ENCODE assay signal across 2 cellular contexts in genomic region chr1:14756617-14757259, GRCh38.
TF ChIP-seq lines count a peak whose summit lies in the region.

No MANE protein-coding gene starts in this region.

TF ChIP-seq in IMR-90, 13 proteins besides CTCF, POLR2A, EP300 and RAD21:
- no peak for TF ChIP-seq MXI1 (IDR thresholded peaks at IDR 0.05; ENCODE audit: borderline replicate concordance, low read depth, low read length)
- TF ChIP-seq CEBPB (IDR thresholded peaks at IDR 0.05; ENCODE audit: low read depth, low read length): 0 out of 2 replicates have a peak, but pooled peaks have one; percentile 17
- TF ChIP-seq ELK1 (IDR thresholded peaks at IDR 0.05; ENCODE audit: borderline replicate concordance, low read depth, low read length): no peak
- TF ChIP-seq NFE2L2 (IDR thresholded peaks at IDR 0.05; ENCODE audit: low read depth, low read length): no peak

TF ChIP-seq in K562, 482 proteins besides CTCF, POLR2A, EP300 and RAD21:
- no peak for TF ChIP-seq EWSR1 (IDR thresholded peaks at IDR 0.05; ENCODE audit: borderline replicate concordance, low read depth, partially characterized antibody)
- no peak for TF ChIP-seq ZZZ3 (IDR thresholded peaks at IDR 0.05)
- no peak for TF ChIP-seq ZNF217 (CRISPR knock-in tag; IDR thresholded peaks at IDR 0.05)
- TF ChIP-seq ASH1L (IDR thresholded peaks at IDR 0.05; ENCODE audit: borderline replicate concordance, low read depth, partially characterized antibody): no peak
- TF ChIP-seq JUN (IDR thresholded peaks at IDR 0.05; ENCODE audit: borderline replicate concordance, low read depth, low read length): no peak
- no peak for TF ChIP-seq JUN (CRISPR knock-in tag; IDR thresholded peaks at IDR 0.05; ENCODE audit: borderline replicate concordance)
- TF ChIP-seq GTF2B (IDR thresholded peaks at IDR 0.05; ENCODE audit: extremely low read depth, insufficient read length): no peak
- TF ChIP-seq ZBTB43 (CRISPR knock-in tag; IDR thresholded peaks at IDR 0.05): no peak
